Comparison of ENCODE assay signal across 2 cellular contexts in the genomic region with DNA sequence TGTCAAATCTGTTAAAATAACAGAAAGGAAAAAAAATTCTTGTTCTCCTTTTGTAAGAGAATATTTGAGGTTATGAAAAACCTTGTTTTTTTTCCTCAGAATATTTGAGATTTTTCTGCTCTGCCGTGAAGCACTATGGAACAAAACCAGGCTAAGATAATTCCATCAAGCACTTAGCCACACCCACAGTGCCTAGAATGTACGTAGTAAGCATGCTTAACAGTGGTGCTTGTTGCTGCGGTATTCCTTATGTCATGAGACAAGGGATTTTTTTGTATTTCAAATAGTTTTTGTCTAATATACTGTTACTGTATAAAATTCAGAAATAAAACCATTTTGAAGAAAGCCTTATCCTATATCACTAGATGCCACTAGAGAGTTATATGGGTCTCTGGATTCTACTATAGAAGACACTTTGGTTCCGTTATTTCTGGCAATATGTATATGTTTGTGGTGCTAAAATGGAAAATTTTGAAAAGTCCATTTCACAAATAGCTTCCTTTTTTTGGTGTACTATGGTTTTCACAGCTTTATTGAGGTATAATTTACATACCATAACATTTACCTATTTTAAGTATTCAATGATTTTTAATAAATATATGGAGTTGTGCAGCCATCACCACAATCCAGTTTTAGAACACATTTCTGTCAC.
TF ChIP-seq lines count a peak whose summit lies in the region.

No MANE protein-coding gene starts in this region.

TF ChIP-seq in A549, 52 proteins besides CTCF, POLR2A, EP300 and RAD21:
- TF ChIP-seq HES2 (IDR thresholded peaks at IDR 0.05), result no peak
- no peak for TF ChIP-seq JUNB (IDR thresholded peaks at IDR 0.05)
- TF ChIP-seq, protein P1, sequence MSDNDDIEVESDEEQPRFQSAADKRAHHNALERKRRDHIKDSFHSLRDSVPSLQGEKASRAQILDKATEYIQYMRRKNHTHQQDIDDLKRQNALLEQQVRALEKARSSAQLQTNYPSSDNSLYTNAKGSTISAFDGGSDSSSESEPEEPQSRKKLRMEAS (IDR thresholded peaks at IDR 0.05), result no peak
- TF ChIP-seq ZC3H11A (IDR thresholded peaks at IDR 0.05), result no peak
- no peak for TF ChIP-seq PBX3 (IDR thresholded peaks at IDR 0.05)
- TF ChIP-seq SMC3 (IDR thresholded peaks at IDR 0.05), result no peak
- no peak for TF ChIP-seq EHMT2 (IDR thresholded peaks at IDR 0.05; ENCODE audit: low read depth)
- no peak for TF ChIP-seq CHD2 (IDR thresholded peaks at IDR 0.05; ENCODE audit: low read length, partially characterized antibody)
- TF ChIP-seq KDM1A (IDR thresholded peaks at IDR 0.05; ENCODE audit: low read depth), result no peak
- TF ChIP-seq, protein P2, sequence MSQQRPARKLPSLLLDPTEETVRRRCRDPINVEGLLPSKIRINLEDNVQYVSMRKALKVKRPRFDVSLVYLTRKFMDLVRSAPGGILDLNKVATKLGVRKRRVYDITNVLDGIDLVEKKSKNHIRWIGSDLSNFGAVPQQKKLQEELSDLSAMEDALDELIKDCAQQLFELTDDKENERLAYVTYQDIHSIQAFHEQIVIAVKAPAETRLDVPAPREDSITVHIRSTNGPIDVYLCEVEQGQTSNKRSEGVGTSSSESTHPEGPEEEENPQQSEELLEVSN (IDR thresholded peaks at IDR 0.05; ENCODE audit: borderline replicate concordance, low read depth), result no peak
- no peak for TF ChIP-seq PHF8 (IDR thresholded peaks at IDR 0.05; ENCODE audit: borderline replicate concordance, low read depth)
- TF ChIP-seq USF2 (IDR thresholded peaks at IDR 0.05), result no peak
- no peak for TF ChIP-seq HMGXB4 (CRISPR knock-in tag; IDR thresholded peaks at IDR 0.05; ENCODE audit: borderline replicate concordance)
- no peak for TF ChIP-seq ZNF302 (CRISPR knock-in tag; IDR thresholded peaks at IDR 0.05)
TF ChIP-seq in A549: peak in this region for 0.

TF ChIP-seq in SK-N-SH, 30 proteins besides CTCF, POLR2A, EP300 and RAD21:
- TF ChIP-seq, protein P3, sequence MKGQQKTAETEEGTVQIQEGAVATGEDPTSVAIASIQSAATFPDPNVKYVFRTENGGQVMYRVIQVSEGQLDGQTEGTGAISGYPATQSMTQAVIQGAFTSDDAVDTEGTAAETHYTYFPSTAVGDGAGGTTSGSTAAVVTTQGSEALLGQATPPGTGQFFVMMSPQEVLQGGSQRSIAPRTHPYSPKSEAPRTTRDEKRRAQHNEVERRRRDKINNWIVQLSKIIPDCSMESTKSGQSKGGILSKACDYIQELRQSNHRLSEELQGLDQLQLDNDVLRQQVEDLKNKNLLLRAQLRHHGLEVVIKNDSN (IDR thresholded peaks at IDR 0.05; ENCODE audit: borderline replicate concordance, low read depth), result no peak
- TF ChIP-seq TAF1 (IDR thresholded peaks at IDR 0.05; ENCODE audit: borderline replicate concordance, low read depth, low read length) (no peak), RCOR1 (IDR thresholded peaks at IDR 0.05; ENCODE audit: low read length) (no peak), PBX3 (IDR thresholded peaks at IDR 0.05) (no peak), REST (IDR thresholded peaks at IDR 0.05; ENCODE audit: low read depth, low read length) (no peak), FOSL2 (IDR thresholded peaks at IDR 0.05; ENCODE audit: borderline replicate concordance, low read depth) (no peak), TCF12 (IDR thresholded peaks at IDR 0.05) (no peak), SIN3A (IDR thresholded peaks at IDR 0.05; ENCODE audit: borderline replicate concordance, low read depth, low read length) (no peak), RFX5 (IDR thresholded peaks at IDR 0.05; ENCODE audit: low read length) (no peak), NFIC (IDR thresholded peaks at IDR 0.05; ENCODE audit: borderline replicate concordance) (no peak), ZBTB33 (IDR thresholded peaks at IDR 0.05; ENCODE audit: borderline replicate concordance, low read depth) (no peak), FOXM1 (IDR thresholded peaks at IDR 0.05; ENCODE audit: low read depth) (no peak), USF2 (IDR thresholded peaks at IDR 0.05; ENCODE audit: borderline replicate concordance, low read depth, low read length) (no peak), FOXJ3 (CRISPR knock-in tag; IDR thresholded peaks at IDR 0.05) (no peak), GABPA (IDR thresholded peaks at IDR 0.05; ENCODE audit: low read depth) (no peak), SMC3 (IDR thresholded peaks at IDR 0.05; ENCODE audit: low read depth, low read length) (no peak), EZH2phosphoT487 (IDR thresholded peaks at IDR 0.05; ENCODE audit: borderline replicate concordance, low read depth) (no peak), NRF1 (IDR thresholded peaks at IDR 0.05; ENCODE audit: low read depth, low read length) (no peak), GATA2 (CRISPR knock-in tag; IDR thresholded peaks at IDR 0.05) (no peak)
